ENCODE assay signal across 14 cellular contexts in the genomic region with DNA sequence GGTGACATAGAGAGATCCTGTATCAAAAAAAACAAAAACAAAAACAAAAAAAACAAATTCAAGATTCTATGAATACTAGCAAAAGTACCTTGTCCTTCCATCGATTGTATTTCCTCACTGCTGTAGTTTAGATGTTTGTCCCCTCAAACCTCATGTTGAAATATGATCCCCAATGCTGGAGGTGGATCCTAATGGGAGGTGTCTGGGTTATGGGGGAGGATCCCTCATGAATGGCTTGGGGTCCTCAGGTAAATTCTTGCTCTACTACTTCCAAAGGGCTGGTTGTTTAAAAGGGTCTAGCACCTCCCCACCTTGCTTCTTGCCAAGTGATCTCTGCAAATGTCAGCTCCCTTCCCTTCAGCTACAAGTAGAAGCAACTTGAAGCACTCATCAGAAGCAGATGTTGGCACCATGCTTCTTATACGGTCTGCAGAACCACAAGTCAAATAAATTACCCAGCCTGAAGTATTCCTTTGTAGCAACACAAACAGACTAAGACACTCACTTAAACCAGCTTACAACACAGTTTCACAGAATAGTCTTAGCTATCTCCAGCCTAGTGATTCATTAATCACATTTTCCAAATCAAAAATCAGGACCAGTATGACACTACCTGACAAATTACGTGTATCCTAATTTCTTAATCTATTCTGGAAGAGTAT. TPM values are rescaled to one million over a fixed set of nuclear protein-coding genes. Genes with fewer than 3 reads are reported as not detected.
A peak's percentile ranks its signal among the peaks of the same experiment; 100 is the strongest.
DNase-seq lines count a peak whose midpoint lies in the region; ATAC-seq and TF ChIP-seq lines count a peak whose summit lies in the region.
"Had no signal": no experiment of that assay in that cellular context is flagged by ENCODE, and none has a peak within 500 bp of the region (broad histone marks: within the 10 kb centered on the region; RNA-seq: fewer than 3 reads in every experiment).

No MANE protein-coding gene starts in this region.

- H3K36me3 Mint-ChIP-seq in activated naive CD4-positive, alpha-beta T cell treated with anti-CD3 and anti-CD28 coated beads, Interleukin-2, amount 50 U/mL, for 72 hours, result peaks cover 0 to 35% of the 10 kb centered on the region in 2 donors
- peaks cover 16% of the 10 kb centered on the region for H3K36me3 Mint-ChIP-seq in central memory CD8-positive, alpha-beta T cell (ENCODE audit: insufficient read depth)
- peaks cover 51% of the 10 kb centered on the region for H3K36me3 Mint-ChIP-seq in stimulated activated memory B cell treated with anti-CD40 and anti-IgM and Interleukin-4, amounts not matched to agents 10 μg/mL and 1 μg/mL and 100 μg/mL, for 72 hours
- peaks cover 4% of the 10 kb centered on the region for H3K36me3 Mint-ChIP-seq in Calu3 (ENCODE audit: insufficient read depth, unreplicated experiment)

- no peaks in the 10 kb centered on the region for H3K27me3 Mint-ChIP-seq in central memory CD8-positive, alpha-beta T cell
- no peaks in the 10 kb centered on the region for H3K27me3 Mint-ChIP-seq in stimulated activated memory B cell treated with anti-CD40 and anti-IgM and Interleukin-4, amounts not matched to agents 10 μg/mL and 1 μg/mL and 100 μg/mL, for 72 hours
- no peaks in the 10 kb centered on the region for H3K27me3 Mint-ChIP-seq in Calu3 (ENCODE audit: unreplicated experiment)

- H3K27ac Mint-ChIP-seq in activated naive CD4-positive, alpha-beta T cell treated with anti-CD3 and anti-CD28 coated beads, Interleukin-2, amount 50 U/mL, for 72 hours, result peak overlapping the region in 1 of 2 donors; percentile 70
- no peak overlapping the region for H3K27ac Mint-ChIP-seq in central memory CD8-positive, alpha-beta T cell (ENCODE audit: low read depth)
- H3K27ac Mint-ChIP-seq in stimulated activated memory B cell treated with anti-CD40 and anti-IgM and Interleukin-4, amounts not matched to agents 10 μg/mL and 1 μg/mL and 100 μg/mL, for 72 hours, result peak overlapping the region; percentile 40
- H3K27ac Mint-ChIP-seq in Calu3 (ENCODE audit: unreplicated experiment), result no peak overlapping the region

- no TSS peak for BruUV-seq in Calu3 (replicated peaks; lab: Mats Ljungman, UMichigan)

- DNase-seq in activated naive CD4-positive, alpha-beta T cell treated with anti-CD3 and anti-CD28 coated beads, Interleukin-2, amount 50 U/mL, for 72 hours (ENCODE audit: low spot score in 2 of 2), result no peak
- no peak for DNase-seq in activated naive CD4-positive, alpha-beta T cell treated with anti-CD3 and anti-CD28 coated beads, Interleukin-2, amount 50 U/mL, for 16 hours
- DNase-seq in NCI-H187 treated with DMSO at 0.1 percent for 48 hours (lab: John Stamatoyannopoulos, UW) (peak; percentile 15), sigmoid colon (no peak), Calu3 (no peak)
- no peak for DNase-seq in central memory CD8-positive, alpha-beta T cell (ENCODE audit: low spot score in 2 of 2)
- DNase-seq: activated CD4-positive, alpha-beta T cell treated with anti-CD3 and anti-CD28 coated beads for 48 hours; aorta; COR-L47; left ventricle myocardium inferior had no signal

- WGBS in sigmoid colon, 2 donors, result 70 to 72% methylated on average over 3 of the region's 3 CpGs

- H3K36me3 ChIP-seq in sigmoid colon, result no peaks in the 10 kb centered on the region
- H3K36me3 ChIP-seq: left ventricle myocardium inferior, prostate gland had no signal

- peaks cover 0 to 22% (median 4%) of the 10 kb centered on the region in 4 donors for H3K4me1 ChIP-seq in sigmoid colon

- no peak for TF ChIP-seq POLR2A in sigmoid colon (IDR thresholded peaks at IDR 0.05)

- H3K9me3 Mint-ChIP-seq in activated naive CD4-positive, alpha-beta T cell treated with anti-CD3 and anti-CD28 coated beads, Interleukin-2, amount 50 U/mL, for 72 hours, result peaks cover 0 to 1% of the 10 kb centered on the region in 2 donors
- H3K9me3 Mint-ChIP-seq in central memory CD8-positive, alpha-beta T cell, result no peaks in the 10 kb centered on the region
- H3K9me3 Mint-ChIP-seq in stimulated activated memory B cell treated with anti-CD40 and anti-IgM and Interleukin-4, amounts not matched to agents 10 μg/mL and 1 μg/mL and 100 μg/mL, for 72 hours, result no peaks in the 10 kb centered on the region
- H3K9me3 Mint-ChIP-seq in Calu3 (ENCODE audit: low read depth, unreplicated experiment), result no peaks in the 10 kb centered on the region

- intact Hi-C loops in sigmoid colon (cut with DNase I), result no loop called here
- intact Hi-C loops in Calu3 (cut with micrococcal nuclease; ENCODE audit: unreplicated experiment), result no loop called here

- peak; percentile 37 to 38 for ATAC-seq in activated naive CD4-positive, alpha-beta T cell treated with anti-CD3 and anti-CD28 coated beads, Interleukin-2, amount 50 U/mL, for 72 hours
- no peak for ATAC-seq in central memory CD8-positive, alpha-beta T cell (replicated peaks; ENCODE audit: extremely low read depth, poor library complexity, severe bottlenecking)
- no peak for ATAC-seq in stimulated activated memory B cell treated with anti-CD40 and anti-IgM and Interleukin-4, amounts not matched to agents 10 μg/mL and 1 μg/mL and 100 μg/mL, for 72 hours
- ATAC-seq in GM21515 (IDR thresholded peaks at IDR 0.05; ENCODE audit: unreplicated experiment), result no peak
- ATAC-seq: esophagus mucosa had no signal

- CTCF ChIA-PET in Calu3 (lab: Charles Lee), result interaction anchor here (0.6 kb wide), 1 partner anchor 42 kb away, joined by 3 read pairs; no protein-coding TSS in a partner anchor

- TF ChIP-seq EP300 in sigmoid colon (IDR thresholded peaks at IDR 0.05), result no peak

- no peaks in the 10 kb centered on the region for H3K27me3 ChIP-seq in sigmoid colon

- TF ChIP-seq CTCF in sigmoid colon (IDR thresholded peaks at IDR 0.05) (no peak), Calu3 (IDR thresholded peaks at IDR 0.05; ENCODE audit: unreplicated experiment) (no peak)

- H3K9me3 ChIP-seq in sigmoid colon, result no peaks in the 10 kb centered on the region
- H3K9me3 ChIP-seq: left ventricle myocardium inferior, prostate gland had no signal

- H3K4me3 Mint-ChIP-seq in central memory CD8-positive, alpha-beta T cell, result peak overlapping the region; percentile 21
- H3K4me3 Mint-ChIP-seq in stimulated activated memory B cell treated with anti-CD40 and anti-IgM and Interleukin-4, amounts not matched to agents 10 μg/mL and 1 μg/mL and 100 μg/mL, for 72 hours, result no peak overlapping the region
- H3K4me3 Mint-ChIP-seq in Calu3 (ENCODE audit: low read depth, unreplicated experiment), result no peak overlapping the region

- no peak overlapping the region for H3K27ac ChIP-seq in sigmoid colon
- H3K27ac ChIP-seq: left ventricle myocardium inferior, prostate gland had no signal

- peaks cover 78% of the 10 kb centered on the region for H3K4me1 Mint-ChIP-seq in central memory CD8-positive, alpha-beta T cell
- peaks cover 71% of the 10 kb centered on the region for H3K4me1 Mint-ChIP-seq in stimulated activated memory B cell treated with anti-CD40 and anti-IgM and Interleukin-4, amounts not matched to agents 10 μg/mL and 1 μg/mL and 100 μg/mL, for 72 hours
- peaks cover 17% of the 10 kb centered on the region for H3K4me1 Mint-ChIP-seq in Calu3 (ENCODE audit: low read depth, unreplicated experiment)

- no peak overlapping the region for H3K4me3 ChIP-seq in sigmoid colon
- H3K4me3 ChIP-seq: left ventricle myocardium inferior, prostate gland had no signal

RNA-seq across cellular contexts. Expression of gene ABI1, which starts 20.7 kb away (rescaled TPM):
- 10 to 100 TPM; 38.3 to 51.4 TPM for total RNA-seq in activated naive CD4-positive, alpha-beta T cell treated with anti-CD3 and anti-CD28 coated beads, Interleukin-2, amount 50 U/mL, for 72 hours
- total RNA-seq in sigmoid colon, result 10 to 100 TPM; 37.3 to 47.8 (median 42.7) TPM
- 10 to 100 TPM; 30.4 to 49.0 (median 45.6) TPM for polyA plus RNA-seq in sigmoid colon
- 61.9 and 65.3 TPM in 2 replicates for total RNA-seq in Calu3 (2022)

Comparison
In these comparisons a context has a peak if more than half of its experiments do, and no peak if none do; other contexts are left out.
1. ATAC-seq: peak in activated naive CD4-positive, alpha-beta T cell treated with anti-CD3 and anti-CD28 coated beads, Interleukin-2, amount 50 U/mL, for 72 hours (2 of 2); none in central memory CD8-positive, alpha-beta T cell (single experiment), stimulated activated memory B cell treated with anti-CD40 and anti-IgM and Interleukin-4, amounts not matched to agents 10 μg/mL and 1 μg/mL and 100 μg/mL, for 72 hours (single experiment) and GM21515 (single experiment).